ENCODE assay signal across 15 cellular contexts in genomic region chr1:117084231-117084630, GRCh38. TPM values are rescaled to one million over a fixed set of nuclear protein-coding genes. Genes with fewer than 3 reads are reported as not detected.
DNase-seq lines count a peak whose midpoint lies in the region; ATAC-seq and TF ChIP-seq lines count a peak whose summit lies in the region.
"Had no signal": no experiment of that assay in that cellular context is flagged by ENCODE, and none has a peak within 500 bp of the region (broad histone marks: within the 10 kb centered on the region; RNA-seq: fewer than 3 reads in every experiment).

No MANE protein-coding gene starts in this region.

- CTCF ChIA-PET in Caco-2 (lab: Charles Lee), result no interaction called here

- no peak overlapping the region for H2BK120ac ChIP-seq in H9 (ENCODE audit: low read depth, low read length, poor library complexity, severe bottlenecking)

- no CpG with 5 or more reads among the region's 6 CpGs for WGBS in H9 (ENCODE audit: extremely low coverage, insufficient read length, low lambda C conversion rate)

- no peak overlapping the region for H4K5ac ChIP-seq in H9 (ENCODE audit: insufficient read length, low read depth, low read length)

- peaks cover 28% of the 10 kb centered on the region for H3K4me1 Mint-ChIP-seq in activated naive CD4-positive, alpha-beta T cell treated with anti-CD3 and anti-CD28 coated beads, Interleukin-2, amount 50 U/mL, for 24 hours
- H3K4me1 Mint-ChIP-seq in H9, result peaks cover 8% of the 10 kb centered on the region in 2 experiments
- peaks cover 34% of the 10 kb centered on the region for H3K4me1 Mint-ChIP-seq in activated naive CD8-positive, alpha-beta T cell treated with anti-CD3 and anti-CD28 coated beads, Interleukin-2, amount 50 U/mL, for 24 hours
- H3K4me1 Mint-ChIP-seq in Caco-2 (ENCODE audit: low read depth, unreplicated experiment), result no peaks in the 10 kb centered on the region
- H3K4me1 Mint-ChIP-seq: B cell had no signal

- TF ChIP-seq CTCF in H9 (conservative IDR thresholded peaks at IDR 0.05) (no peak), Caco-2 (IDR thresholded peaks at IDR 0.05; ENCODE audit: insufficient read depth in 1 of 2, low read depth in 1 of 2, low read length in 1 of 2, severe bottlenecking in 1 of 2, unreplicated experiment in 1 of 2) (no peak)

- POLR2A ChIA-PET in Caco-2 (lab: Charles Lee), result no interaction called here

- no peak overlapping the region for H3K4me3 ChIP-seq in Caco-2 (ENCODE audit: low read depth, low read length)

- intact Hi-C loops in Caco-2 (cut with micrococcal nuclease; ENCODE audit: unreplicated experiment), result no loop called here

- H3K36me3 Mint-ChIP-seq in activated naive CD4-positive, alpha-beta T cell treated with anti-CD3 and anti-CD28 coated beads, Interleukin-2, amount 50 U/mL, for 24 hours, result peaks cover 28% of the 10 kb centered on the region
- H3K36me3 Mint-ChIP-seq in activated naive CD4-positive, alpha-beta T cell treated with anti-CD3 and anti-CD28 coated beads, Interleukin-2, amount 50 U/mL, for 72 hours, result peaks cover 20 to 58% of the 10 kb centered on the region in 2 donors
- H3K36me3 Mint-ChIP-seq in H9 (ENCODE audit: insufficient read depth in 1 of 3, low read depth in 3 of 3), result peaks cover 26 to 78% (median 58%) of the 10 kb centered on the region in 3 experiments
- peaks cover 72% of the 10 kb centered on the region for H3K36me3 Mint-ChIP-seq in activated naive CD8-positive, alpha-beta T cell treated with anti-CD3 and anti-CD28 coated beads, Interleukin-2, amount 50 U/mL, for 24 hours (ENCODE audit: low read depth)
- H3K36me3 Mint-ChIP-seq in Caco-2 (ENCODE audit: insufficient read depth, unreplicated experiment), result peaks cover 16% of the 10 kb centered on the region

- no peak overlapping the region for H3K4me2 ChIP-seq in H9 (ENCODE audit: insufficient read depth, insufficient read length, low read length)

- no peak overlapping the region for H3K9ac ChIP-seq in H9 (ENCODE audit: extremely low read depth, insufficient read length, low read length)

- ATAC-seq in activated naive CD4-positive, alpha-beta T cell treated with anti-CD3 and anti-CD28 coated beads, Interleukin-2, amount 50 U/mL, for 72 hours, result no peak
- no peak for ATAC-seq in activated naive CD8-positive, alpha-beta T cell treated with anti-CD3 and anti-CD28 coated beads, Interleukin-2, amount 50 U/mL, for 24 hours
- ATAC-seq: HCT116 had no signal

- H3T11ph ChIP-seq in H9 (ENCODE audit: low read length), result no peak overlapping the region

- H2AK5ac ChIP-seq in H9 (ENCODE audit: insufficient read length, low read length), result no peak overlapping the region

- H2BK15ac ChIP-seq in H9 (ENCODE audit: low read depth, low read length), result no peak overlapping the region

- H3K4me1 ChIP-seq in H9 (ENCODE audit: insufficient read depth, low read length) (no peaks in the 10 kb centered on the region; the same call in 1 of the 2 replicates), Caco-2 (no peaks in the 10 kb centered on the region)

- H3K9me3 ChIP-seq in H9 (ENCODE audit: control insufficient read depth, low read depth, low read length) (no peaks in the 10 kb centered on the region), Caco-2 (no peaks in the 10 kb centered on the region)

- H2BK20ac ChIP-seq in H9 (ENCODE audit: low read depth, low read length, poor library complexity, severe bottlenecking), result no peak overlapping the region

- no peak overlapping the region for H2BK12ac ChIP-seq in H9 (ENCODE audit: insufficient read length, low read depth, low read length)

- H2BK5ac ChIP-seq in H9 (ENCODE audit: insufficient read length, low read length), result no peak overlapping the region

- no peak overlapping the region for H3K27ac ChIP-seq in H9 (ENCODE audit: insufficient read length, low read depth, low read length)
- H3K27ac ChIP-seq: HL-60 had no signal

- H3K27ac Mint-ChIP-seq in activated naive CD4-positive, alpha-beta T cell treated with anti-CD3 and anti-CD28 coated beads, Interleukin-2, amount 50 U/mL, for 24 hours, result peak overlapping the region; percentile 66
- H3K27ac Mint-ChIP-seq in activated naive CD4-positive, alpha-beta T cell treated with anti-CD3 and anti-CD28 coated beads, Interleukin-2, amount 50 U/mL, for 72 hours, result peak overlapping the region in 1 of 2 donors; percentile 14
- H3K27ac Mint-ChIP-seq in H9 (peak overlapping the region; percentile 35 to 62 (median 38); a peak in 2 of 7 replicates), Caco-2 (ENCODE audit: unreplicated experiment) (no peak overlapping the region)
- peak overlapping the region; percentile 91 for H3K27ac Mint-ChIP-seq in activated naive CD8-positive, alpha-beta T cell treated with anti-CD3 and anti-CD28 coated beads, Interleukin-2, amount 50 U/mL, for 24 hours
- H3K27ac Mint-ChIP-seq: B cell; CD4-positive, alpha-beta T cell had no signal

- no peaks in the 10 kb centered on the region for H3K23me2 ChIP-seq in H9 (ENCODE audit: insufficient read length, low read depth, low read length, poor library complexity, severe bottlenecking)

- no peaks in the 10 kb centered on the region for H3K27me3 ChIP-seq in H9 (ENCODE audit: insufficient read depth, low read length)
- H3K27me3 ChIP-seq in Caco-2 (replicated peaks; ENCODE audit: control insufficient read depth, insufficient read depth, low read length), result no peaks in the 10 kb centered on the region

- no peak overlapping the region for H3K18ac ChIP-seq in H9 (ENCODE audit: insufficient read length, low read depth, low read length)

- no peaks in the 10 kb centered on the region; the same call in 1 of the 2 replicates for H3K79me2 ChIP-seq in H9 (ENCODE audit: insufficient read depth, low read length)

- H3K79me1 ChIP-seq in H9 (ENCODE audit: insufficient read depth, low read depth, low read length, poor library complexity, severe bottlenecking), result no peaks in the 10 kb centered on the region

- no peaks in the 10 kb centered on the region for H3K9me3 Mint-ChIP-seq in activated naive CD4-positive, alpha-beta T cell treated with anti-CD3 and anti-CD28 coated beads, Interleukin-2, amount 50 U/mL, for 24 hours
- H3K9me3 Mint-ChIP-seq in activated naive CD4-positive, alpha-beta T cell treated with anti-CD3 and anti-CD28 coated beads, Interleukin-2, amount 50 U/mL, for 72 hours, result peaks cover 0 to 4% of the 10 kb centered on the region in 2 donors
- H3K9me3 Mint-ChIP-seq in H9 (no peaks in the 10 kb centered on the region), Caco-2 (ENCODE audit: unreplicated experiment) (no peaks in the 10 kb centered on the region)
- no peaks in the 10 kb centered on the region for H3K9me3 Mint-ChIP-seq in activated naive CD8-positive, alpha-beta T cell treated with anti-CD3 and anti-CD28 coated beads, Interleukin-2, amount 50 U/mL, for 24 hours
- H3K9me3 Mint-ChIP-seq: CD4-positive, alpha-beta T cell had no signal

- no peak overlapping the region for H2AFZ ChIP-seq in H9 (ENCODE audit: low read length)

- H3K56ac ChIP-seq in H9 (ENCODE audit: insufficient read length, low read depth, low read length), result no peak overlapping the region

- no peaks in the 10 kb centered on the region for H3K27me3 Mint-ChIP-seq in activated naive CD4-positive, alpha-beta T cell treated with anti-CD3 and anti-CD28 coated beads, Interleukin-2, amount 50 U/mL, for 24 hours
- no peaks in the 10 kb centered on the region for H3K27me3 Mint-ChIP-seq in H9 (ENCODE audit: low read depth)
- H3K27me3 Mint-ChIP-seq in activated naive CD8-positive, alpha-beta T cell treated with anti-CD3 and anti-CD28 coated beads, Interleukin-2, amount 50 U/mL, for 24 hours, result no peaks in the 10 kb centered on the region
- no peaks in the 10 kb centered on the region for H3K27me3 Mint-ChIP-seq in Caco-2 (ENCODE audit: insufficient read depth, unreplicated experiment)
- H3K27me3 Mint-ChIP-seq: B cell; CD4-positive, alpha-beta T cell had no signal

- H4K20me1 ChIP-seq in H9 (ENCODE audit: control insufficient read depth, insufficient read depth, insufficient read length), result no peaks in the 10 kb centered on the region

- no peak overlapping the region for H4K8ac ChIP-seq in H9 (replicated peaks; ENCODE audit: insufficient read length, low read depth, low read length)

- H3K14ac ChIP-seq in H9 (ENCODE audit: insufficient read depth, low read length), result no peak overlapping the region

- H4K91ac ChIP-seq in H9 (ENCODE audit: insufficient read length, low read depth, low read length), result no peak overlapping the region

- no peak for DNase-seq in activated naive CD4-positive, alpha-beta T cell treated with anti-CD3 and anti-CD28 coated beads, Interleukin-2, amount 50 U/mL, for 72 hours (ENCODE audit: low spot score in 2 of 2)
- DNase-seq in H9 (no peak), SHP77 (lab: John Stamatoyannopoulos, UW) (no peak), Caco-2 (no peak), NCI-H1694 treated with DMSO at 0.1 percent for 48 hours (lab: John Stamatoyannopoulos, UW) (no peak)
- no peak for DNase-seq in activated naive CD8-positive, alpha-beta T cell treated with anti-CD3 and anti-CD28 coated beads, Interleukin-2, amount 50 U/mL, for 24 hours
- DNase-seq: C1 segment of cervical spinal cord; CD4-positive, alpha-beta T cell; DMS153; DMS79 treated with DMSO at 0.1 percent for 48 hours; GDM1 had no signal

- H3K4me3 Mint-ChIP-seq in activated naive CD4-positive, alpha-beta T cell treated with anti-CD3 and anti-CD28 coated beads, Interleukin-2, amount 50 U/mL, for 24 hours, result peak overlapping the region; percentile 4
- H3K4me3 Mint-ChIP-seq in H9 (no peak overlapping the region), Caco-2 (ENCODE audit: unreplicated experiment) (no peak overlapping the region)
- no peak overlapping the region for H3K4me3 Mint-ChIP-seq in activated naive CD8-positive, alpha-beta T cell treated with anti-CD3 and anti-CD28 coated beads, Interleukin-2, amount 50 U/mL, for 24 hours
- H3K4me3 Mint-ChIP-seq: B cell; CD4-positive, alpha-beta T cell had no signal

- no peak overlapping the region for H3K4ac ChIP-seq in H9 (ENCODE audit: low read depth, low read length)

- BruUV-seq in Caco-2 (replicated peaks; lab: Mats Ljungman, UMichigan), result no TSS peak

- no peak overlapping the region for H3K23ac ChIP-seq in H9 (ENCODE audit: insufficient read length, low read depth, low read length)

- H3K36me3 ChIP-seq in Caco-2 (ENCODE audit: control insufficient read depth, insufficient read depth, low read length), result no peaks in the 10 kb centered on the region; the same call in 1 of the 2 replicates

RNA-seq across cellular contexts. Expression of gene TTF2, which starts 24.1 kb away (rescaled TPM):
- 100 to 1,000 TPM; 112 to 136 TPM for total RNA-seq in activated naive CD4-positive, alpha-beta T cell treated with anti-CD3 and anti-CD28 coated beads, Interleukin-2, amount 50 U/mL, for 72 hours
- 83.5 and 86.4 TPM in 2 replicates for total RNA-seq in H9 (2021)
- 31.9 and 33.4 TPM in 2 replicates for total RNA-seq in Caco-2 (2022)

RNA-seq across cellular contexts. Expression of gene TRIM45, which starts 37.3 kb away (rescaled TPM):
- 1 to 10 TPM in 1 of 2 donors, under 1 TPM in 1; 0.29 to 1.5 TPM for total RNA-seq in activated naive CD4-positive, alpha-beta T cell treated with anti-CD3 and anti-CD28 coated beads, Interleukin-2, amount 50 U/mL, for 72 hours
- 10.3 and 11.7 TPM in 2 replicates for total RNA-seq in H9 (2021)
- total RNA-seq in Caco-2 (2022), result 4.0 and 5.1 TPM in 2 replicates
